ENCODE assay signal across 25 cellular contexts in the genomic region with DNA sequence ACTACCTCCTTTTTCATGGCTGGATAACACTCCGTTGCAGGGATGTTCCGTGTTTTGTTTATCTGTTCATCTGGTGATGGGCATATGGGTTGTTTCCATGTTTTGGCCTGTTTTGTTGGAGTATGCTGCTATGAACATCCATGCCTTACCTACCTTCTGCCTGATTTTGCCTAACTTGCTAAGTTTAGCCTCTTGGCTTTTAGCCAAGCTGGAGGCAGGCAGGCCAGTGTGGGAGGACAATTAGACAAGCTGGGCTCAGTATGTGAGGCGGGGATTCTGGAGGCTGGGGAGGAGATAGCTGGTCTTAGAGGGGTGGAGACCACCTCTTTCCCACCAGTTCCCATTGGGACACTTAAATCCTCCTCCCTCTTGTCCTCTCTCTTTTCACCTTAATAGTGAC.
"Had no signal": no experiment of that assay in that cellular context is flagged by ENCODE, and none has a peak within 500 bp of the region (broad histone marks: within the 10 kb centered on the region; RNA-seq: fewer than 3 reads in every experiment).

No MANE protein-coding gene starts in this region.

- H3K27me3 ChIP-seq: ascending aorta, body of pancreas had no signal

- H3K4me1 Mint-ChIP-seq: activated CD8-positive, alpha-beta memory T cell treated with anti-CD3 and anti-CD28 coated beads, Interleukin-2, amount 10 ng/mL, durations not matched to agents 7 days and 5 days; activated naive CD4-positive, alpha-beta T cell treated with anti-CD3 and anti-CD28 coated beads, Interleukin-2, amount 50 U/mL, for 24 hours had no signal

- H3K4me3 Mint-ChIP-seq: activated CD8-positive, alpha-beta memory T cell treated with anti-CD3 and anti-CD28 coated beads, Interleukin-2, amount 10 ng/mL, durations not matched to agents 7 days and 5 days; activated naive CD4-positive, alpha-beta T cell treated with anti-CD3 and anti-CD28 coated beads, Interleukin-2, amount 50 U/mL, for 24 hours; activated T-cell treated with anti-CD3 and anti-CD28 coated beads, Interleukin-2, amount 50 U/mL, for 24 hours; activated T-helper 1 cell treated with anti-CD3 and anti-CD28 coated beads, Interleukin-12 subunit alpha, Interleukin-12 subunit beta, Interleukin-2, Interleukin-4 antibody, amounts not matched to agents 30 ng/mL and 10 ng/mL and 1 ng/mL, durations not matched to agents 14 hours and 24 hours and 36 hours; T-helper 1 cell treated with Interleukin-12 subunit alpha and Interleukin-12 subunit beta and Interleukin-4 antibody, amounts not matched to agents 30 μg/mL and 1 μg/mL, for 36 hours; WTC11 had no signal

- H3K36me3 Mint-ChIP-seq: activated CD8-positive, alpha-beta memory T cell treated with anti-CD3 and anti-CD28 coated beads, Interleukin-2, amount 10 ng/mL, durations not matched to agents 7 days and 5 days; activated naive CD4-positive, alpha-beta T cell treated with anti-CD3 and anti-CD28 coated beads, Interleukin-2, amount 50 U/mL, for 24 hours; WTC11 had no signal

- H3K4me1 ChIP-seq: ascending aorta, body of pancreas had no signal

- H3K27ac Mint-ChIP-seq: activated CD8-positive, alpha-beta memory T cell treated with anti-CD3 and anti-CD28 coated beads, Interleukin-2, amount 10 ng/mL, durations not matched to agents 7 days and 5 days; activated naive CD4-positive, alpha-beta T cell treated with anti-CD3 and anti-CD28 coated beads, Interleukin-2, amount 50 U/mL, for 24 hours; activated T-cell treated with anti-CD3 and anti-CD28 coated beads, Interleukin-2, amount 50 U/mL, for 24 hours; activated T-helper 1 cell treated with anti-CD3 and anti-CD28 coated beads, Interleukin-12 subunit alpha, Interleukin-12 subunit beta, Interleukin-2, Interleukin-4 antibody, amounts not matched to agents 30 ng/mL and 10 ng/mL and 1 ng/mL, durations not matched to agents 14 hours and 24 hours and 36 hours; T-helper 1 cell treated with Interleukin-12 subunit alpha and Interleukin-12 subunit beta and Interleukin-4 antibody, amounts not matched to agents 30 μg/mL and 1 μg/mL, for 36 hours; WTC11 had no signal

- H3K36me3 ChIP-seq: ascending aorta had no signal

- H3K4me3 ChIP-seq: ascending aorta, body of pancreas had no signal

- DNase-seq: activated CD4-positive, alpha-beta T cell treated with anti-CD3 and anti-CD28 coated beads for 48 hours; activated CD4-positive, alpha-beta T cell treated with anti-CD3 and anti-CD28 coated beads, Interleukin-2, amount 50 U/mL, for 48 hours; activated CD4-positive, CD25-positive, alpha-beta regulatory T cell treated with anti-CD3 and anti-CD28 coated beads, Interleukin-2, amount 50 U/mL, for 72 hours; activated CD8-positive, alpha-beta memory T cell treated with anti-CD3 and anti-CD28 coated beads, Interleukin-2, amount 10 ng/mL, durations not matched to agents 7 days and 5 days; activated effector memory CD4-positive, alpha-beta T cell treated with Interleukin-2 at 50 U/mL for 16 hours; activated naive CD4-positive, alpha-beta T cell; activated T-cell treated with anti-CD3 and anti-CD28 coated beads, Interleukin-2, amount 50 U/mL, for 24 hours; body of pancreas; Karpas-422; MM.1S; NCI-H1105; NCI-H1436; NCI-H1694 treated with DMSO at 0.1 percent for 48 hours; NCI-H2029 treated with DMSO at 0.1 percent for 48 hours; NCI-H446 treated with DMSO at 0.1 percent for 48 hours; NCI-H524 treated with DMSO at 0.1 percent for 48 hours; NCI-H82; OCI-M1; SHP77 treated with DMSO at 0.1 percent for 48 hours had no signal

- H3K27ac ChIP-seq: ascending aorta, body of pancreas had no signal

- H3K9me3 ChIP-seq: ascending aorta, body of pancreas had no signal

- H3K9me3 Mint-ChIP-seq: activated naive CD4-positive, alpha-beta T cell treated with anti-CD3 and anti-CD28 coated beads, Interleukin-2, amount 50 U/mL, for 24 hours; activated T-cell treated with anti-CD3 and anti-CD28 coated beads, Interleukin-2, amount 50 U/mL, for 24 hours; activated T-helper 1 cell treated with anti-CD3 and anti-CD28 coated beads, Interleukin-12 subunit alpha, Interleukin-12 subunit beta, Interleukin-2, Interleukin-4 antibody, amounts not matched to agents 30 ng/mL and 10 ng/mL and 1 ng/mL, durations not matched to agents 14 hours and 24 hours and 36 hours; T-helper 1 cell treated with Interleukin-12 subunit alpha and Interleukin-12 subunit beta and Interleukin-4 antibody, amounts not matched to agents 30 μg/mL and 1 μg/mL, for 36 hours; WTC11 had no signal

- ATAC-seq: activated CD8-positive, alpha-beta memory T cell treated with anti-CD3 and anti-CD28 coated beads, Interleukin-2, amount 10 ng/mL, durations not matched to agents 7 days and 5 days; body of pancreas; Panc1; WTC11 had no signal
